In the genomic region with DNA sequence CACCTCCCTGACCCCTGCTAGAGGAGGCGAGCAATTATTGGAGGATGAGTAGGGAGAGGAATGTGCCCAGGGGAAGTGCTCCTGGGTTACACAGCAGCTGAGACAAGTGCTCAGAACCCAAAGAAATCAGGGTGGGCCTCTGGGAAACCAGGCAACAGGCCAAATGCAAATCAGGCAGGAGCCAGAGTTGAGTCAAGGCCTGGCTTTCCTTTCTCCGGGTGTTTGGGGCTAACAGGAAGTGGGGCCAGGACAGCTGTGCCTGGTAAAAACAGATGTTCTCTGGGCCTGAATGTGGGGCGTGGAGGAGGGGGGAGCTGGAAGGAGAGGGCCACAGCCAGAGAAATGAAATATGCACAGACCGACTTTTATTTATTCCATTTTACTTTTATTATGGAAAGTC, we compare ENCODE assay signal across 19 cellular contexts. TPM values are rescaled to one million over a fixed set of nuclear protein-coding genes. Genes with fewer than 3 reads are reported as not detected.
A peak's percentile ranks its signal among the peaks of the same experiment; 100 is the strongest.
DNase-seq lines count a peak whose midpoint lies in the region; ATAC-seq, FAIRE-seq and TF ChIP-seq lines count a peak whose summit lies in the region.
"Had no signal": no experiment of that assay in that cellular context is flagged by ENCODE, and none has a peak within 500 bp of the region (broad histone marks: within the 10 kb centered on the region; RNA-seq: fewer than 3 reads in every experiment).

No MANE protein-coding gene starts in this region.

- H3K4me3 ChIP-seq in fibroblast of pulmonary artery (replicated peaks; ENCODE audit: low read depth, low read length): no peak overlapping the region
- H3K4me3 ChIP-seq: heart right ventricle, stomach had no signal

- TF ChIP-seq CTCF in fibroblast of pulmonary artery (IDR thresholded peaks at IDR 0.05; ENCODE audit: low read length, missing control alignments): no peak

- FAIRE-seq in HTR-8/SVneo (lab: Jason Lieb, UNC): no peak
- FAIRE-seq: keratinocyte had no signal

- peak; percentile 51 for ATAC-seq in GM19463 (IDR thresholded peaks at IDR 0.05; ENCODE audit: unreplicated experiment)

- DNase-seq in DMS153 (lab: John Stamatoyannopoulos, UW) (peak; percentile 57), DMS153 treated with DMSO at 0.1 percent for 48 hours (lab: John Stamatoyannopoulos, UW; ENCODE audit: unreplicated experiment) (no peak), NCI-H2171 treated with DMSO at 0.1 percent for 48 hours (lab: John Stamatoyannopoulos, UW) (peak; percentile 91), fibroblast of pulmonary artery (ENCODE audit: low read depth) (peak; percentile 16), NCI-H2081 treated with DMSO at 0.1 percent for 48 hours (lab: John Stamatoyannopoulos, UW) (no peak), HTR-8/SVneo (ENCODE audit: insufficient read length, low spot score) (no peak), H4 (ENCODE audit: low spot score) (no peak)
- DNase-seq: 8988T; activated naive CD4-positive, alpha-beta T cell treated with anti-CD3 and anti-CD28 coated beads, Interleukin-2, amount 50 U/mL, for 16 hours; DMS79 treated with DMSO at 0.1 percent for 48 hours; heart right ventricle; IMR-90; NCI-H1048; SHP77 treated with DMSO at 0.1 percent for 48 hours; stimulated activated CD4-positive, alpha-beta T cell treated with anti-CD3 and anti-CD28 coated beads, Interleukin-15, amount 100 ng/mL, for 24 hours; stomach had no signal

RNA-seq across cellular contexts. Expression of a gene that starts 22.0 kb away (rescaled TPM):
- total RNA-seq in H4 (2014; rRNA removed; shearing (Covaris generic)): 0.08 TPM in 1 of 2 replicates, not detected in the other
- total RNA-seq: IMR-90 had no signal

RNA-seq across cellular contexts. Expression of a gene that starts 36.9 kb away (rescaled TPM):
- total RNA-seq in H4 (2014; rRNA removed; shearing (Covaris generic)): 0.29 and 0.41 TPM in 2 replicates
- total RNA-seq: mesenteric fat pad had no signal

RNA-seq across cellular contexts. Expression of a gene that starts 55.0 kb away (rescaled TPM):
- total RNA-seq in H4 (2014; rRNA removed; shearing (Covaris generic)): 2.8 and 3.9 TPM in 2 replicates

Comparison
In these comparisons a context has a peak if more than half of its experiments do, and no peak if none do; other contexts are left out.
1. DNase-seq: peak in DMS153 (single experiment), NCI-H2171 treated with DMSO at 0.1 percent for 48 hours (single experiment) and fibroblast of pulmonary artery (single experiment); none in DMS153 treated with DMSO at 0.1 percent for 48 hours (single experiment), NCI-H2081 treated with DMSO at 0.1 percent for 48 hours (single experiment), HTR-8/SVneo (single experiment) and H4 (single experiment).